Comparison of ENCODE assay signal across 19 cellular contexts in the genomic region with DNA sequence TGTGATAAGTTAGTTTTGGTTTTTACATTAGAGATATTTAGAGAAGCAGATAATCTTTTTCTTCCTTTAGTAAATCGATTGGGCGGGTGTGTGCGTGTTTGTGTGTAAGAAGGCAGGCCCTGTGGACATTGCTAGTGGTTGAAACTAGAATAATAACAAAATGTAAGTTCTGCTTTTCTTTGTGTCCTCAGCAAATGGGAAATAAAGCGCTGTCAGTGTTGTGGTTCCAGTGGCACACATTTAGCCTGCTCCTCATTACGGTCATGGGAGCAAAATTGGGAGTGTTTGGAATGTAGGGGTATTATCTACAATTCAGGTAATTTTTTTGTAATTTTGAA. TPM values are rescaled to one million over a fixed set of nuclear protein-coding genes. Genes with fewer than 3 reads are reported as not detected.
DNase-seq lines count a peak whose midpoint lies in the region; ATAC-seq, FAIRE-seq and TF ChIP-seq lines count a peak whose summit lies in the region.
"Had no signal": no experiment of that assay in that cellular context is flagged by ENCODE, and none has a peak within 500 bp of the region (broad histone marks: within the 10 kb centered on the region; RNA-seq: fewer than 3 reads in every experiment).

No MANE protein-coding gene starts in this region.

- no TSS peak for BruUV-seq in Calu3 (replicated peaks; lab: Mats Ljungman, UMichigan)

- H3K36me3 ChIP-seq in kidney (ENCODE audit: control insufficient read depth in 1 of 2, insufficient read depth in 2 of 2, low read length in 2 of 2): peaks cover 3 to 18% of the 10 kb centered on the region in 2 donors
- H3K36me3 ChIP-seq in mucosa of descending colon (ENCODE audit: low read depth): no peaks in the 10 kb centered on the region

- no peak for TF ChIP-seq CTCF in Calu3 (IDR thresholded peaks at IDR 0.05; ENCODE audit: unreplicated experiment)
- TF ChIP-seq CTCF in kidney (IDR thresholded peaks at IDR 0.05; ENCODE audit: borderline replicate concordance, extremely low read depth, insufficient read depth): no peak
- TF ChIP-seq CTCF in mucosa of descending colon (IDR thresholded peaks at IDR 0.05): no peak

- peaks cover 9% of the 10 kb centered on the region for H3K36me3 Mint-ChIP-seq in Calu3 (ENCODE audit: insufficient read depth, unreplicated experiment)

- no peaks in the 10 kb centered on the region for H3K4me1 ChIP-seq in kidney (ENCODE audit: control insufficient read depth in 1 of 2, insufficient read depth in 1 of 2, low read depth in 1 of 2, low read length in 2 of 2)
- no peaks in the 10 kb centered on the region for H3K4me1 ChIP-seq in mucosa of descending colon (ENCODE audit: low read depth)

- H3K9me3 ChIP-seq in kidney (ENCODE audit: control insufficient read depth in 1 of 2, low read length in 2 of 2): no peaks in the 10 kb centered on the region
- no peaks in the 10 kb centered on the region for H3K9me3 ChIP-seq in mucosa of descending colon

- intact Hi-C loops in Calu3 (cut with micrococcal nuclease; ENCODE audit: unreplicated experiment): no loop called here
- intact Hi-C loops in kidney (cut with DNase I): no loop called here
- intact Hi-C loops in mucosa of descending colon (cut with DNase I, micrococcal nuclease): no loop called here

- DNase-seq in Calu3 (no peak), NOMO-1 treated with dmso at 0.1 percent for 144 hours (lab: John Stamatoyannopoulos, UW; ENCODE audit: unreplicated experiment) (peak; percentile 10), kidney (no peak), mucosa of descending colon (no peak), NCI-H1417 (lab: John Stamatoyannopoulos, UW) (no peak), SHP77 (lab: John Stamatoyannopoulos, UW) (no peak)
- DNase-seq: AML-193; CD4-positive, CD25-positive, alpha-beta regulatory T cell; GOT3; Karpas-422; NCI-H1048; NCI-H1694; NCI-H345; NCI-H526 treated with DMSO at 0.1 percent for 48 hours; NK-92 treated with Interleukin-12 subunit alpha and Interleukin-12 subunit beta, amount 100 ng/mL, for 24 hours had no signal

- no peaks in the 10 kb centered on the region for H3K27me3 Mint-ChIP-seq in Calu3 (ENCODE audit: unreplicated experiment)
- H3K27me3 Mint-ChIP-seq: CD4-positive, CD25-positive, alpha-beta regulatory T cell had no signal

- peak; percentile 63 for ATAC-seq in HG03442 (IDR thresholded peaks at IDR 0.05; ENCODE audit: unreplicated experiment)
- ATAC-seq in mucosa of descending colon: no peak
- ATAC-seq: Panc1, Right ventricle myocardium inferior had no signal

- peak; percentile 6 for FAIRE-seq in kidney (lab: Jason Lieb, UNC)
- FAIRE-seq: HepG2 had no signal

- peak overlapping the region; percentile 65 for H3K27ac Mint-ChIP-seq in Calu3 (ENCODE audit: unreplicated experiment)
- H3K27ac Mint-ChIP-seq: CD4-positive, CD25-positive, alpha-beta regulatory T cell had no signal

- H3K27ac ChIP-seq in kidney (ENCODE audit: low read depth in 2 of 2, low read length in 2 of 2): no peak overlapping the region

- H3K4me1 Mint-ChIP-seq in Calu3 (ENCODE audit: low read depth, unreplicated experiment): no peaks in the 10 kb centered on the region

- H3K4me3 Mint-ChIP-seq in Calu3 (ENCODE audit: low read depth, unreplicated experiment): no peak overlapping the region
- H3K4me3 Mint-ChIP-seq: CD4-positive, CD25-positive, alpha-beta regulatory T cell had no signal

- H3K4me3 ChIP-seq in kidney (ENCODE audit: low read length in 2 of 2) (no peak overlapping the region), mucosa of descending colon (no peak overlapping the region)

- no peak overlapping the region for H3K9ac ChIP-seq in kidney (ENCODE audit: low read length in 2 of 2)

- no peaks in the 10 kb centered on the region for H3K9me3 Mint-ChIP-seq in Calu3 (ENCODE audit: low read depth, unreplicated experiment)
- H3K9me3 Mint-ChIP-seq: CD4-positive, CD25-positive, alpha-beta regulatory T cell had no signal

- CTCF ChIA-PET in Calu3 (lab: Charles Lee): no interaction called here

RNA-seq across cellular contexts. Expression of a gene that starts 20.6 kb away (rescaled TPM):
- 50.5 and 69.1 TPM in 2 replicates for total RNA-seq in Calu3 (2022)
- total RNA-seq in kidney: 74.4 TPM
- polyA plus RNA-seq in kidney (ENCODE audit: insufficient read depth, low read depth, low replicate concordance): 52.0 TPM
- total RNA-seq in mucosa of descending colon: 10 to 100 TPM; 55.4 to 79.3 (median 56.5) TPM

RNA-seq across cellular contexts. Expression of a gene that starts 42.6 kb away (rescaled TPM):
- total RNA-seq in Calu3 (2022) (27.7 and 31.3 TPM in 2 replicates), kidney (20.5 TPM), mucosa of descending colon (10 to 100 TPM; 14.9 to 16.3 (median 15.1) TPM)
- polyA plus RNA-seq in kidney (ENCODE audit: insufficient read depth, low read depth, low replicate concordance): 4.4 TPM
